ENCODE assay signal across 9 cellular contexts in the genomic region with DNA sequence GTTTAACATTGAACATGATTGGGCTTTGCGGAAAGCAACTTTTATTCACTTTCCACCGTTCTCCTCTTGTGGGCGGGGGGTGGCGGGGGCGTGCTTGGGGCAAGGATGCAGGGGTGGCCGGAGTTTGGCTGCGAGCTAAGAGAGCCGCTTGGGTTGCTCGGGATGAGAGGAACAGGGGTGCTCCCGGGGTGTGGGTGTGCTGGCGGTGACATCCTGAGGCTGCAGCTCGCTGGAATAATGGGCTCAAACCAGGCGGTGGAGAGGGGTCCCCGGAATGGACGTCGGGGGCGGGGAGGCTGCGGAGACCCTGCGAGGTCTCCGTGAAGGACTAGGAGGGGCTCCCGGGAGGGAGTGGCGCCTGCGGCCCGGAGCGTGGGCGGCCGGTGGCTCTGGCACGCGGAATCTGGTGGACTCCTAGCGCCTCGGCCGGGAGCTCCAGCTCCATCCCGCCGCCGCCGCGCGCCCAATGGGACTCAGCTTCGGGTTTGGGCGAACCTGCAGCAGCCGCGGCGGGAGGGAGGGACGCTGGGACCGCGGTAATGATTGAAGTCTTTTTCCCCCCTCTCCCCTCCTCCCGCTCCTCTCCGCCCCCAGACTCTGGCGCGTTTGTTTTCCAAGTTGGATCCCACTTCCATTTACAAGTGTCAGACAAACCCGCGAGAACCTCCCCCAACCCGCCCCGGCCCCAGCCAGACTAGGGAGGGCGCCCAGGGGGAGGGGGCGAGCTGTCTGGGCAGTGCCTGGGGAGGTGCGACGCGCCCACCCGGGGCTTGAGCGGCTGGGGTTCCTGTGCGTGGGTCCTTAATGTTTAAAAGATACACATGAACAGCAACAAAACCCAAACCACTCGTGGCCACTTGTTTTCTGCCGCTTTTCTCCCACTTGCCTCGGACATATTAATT. TPM values are rescaled to one million over a fixed set of nuclear protein-coding genes. Genes with fewer than 3 reads are reported as not detected.
DNase-seq lines count a peak whose midpoint lies in the region; ATAC-seq and TF ChIP-seq lines count a peak whose summit lies in the region.
"Had no signal": no experiment of that assay in that cellular context is flagged by ENCODE, and none has a peak within 500 bp of the region (broad histone marks: within the 10 kb centered on the region; RNA-seq: fewer than 3 reads in every experiment).

No MANE protein-coding gene starts in this region.

- CTCF ChIA-PET in Calu3 (lab: Charles Lee): interaction anchor here (0.7 kb wide), 2 partner anchors 18 to 1006 kb away, joined by 3 to 6 read pairs; no protein-coding TSS in a partner anchor
- CTCF ChIA-PET in activated CD4-positive, alpha-beta T cell treated with anti-CD3 and anti-CD28 coated beads, Interleukin-2, amount 10 ng/mL, durations not matched to agents 7 days and 5 days (lab: Charles Lee): interaction anchor here (0.6 kb wide), 1 partner anchor 72 kb away, joined by 4 read pairs; no protein-coding TSS in a partner anchor

- H3K4me2 ChIP-seq in parathyroid adenoma (ENCODE audit: low read length): peak overlapping the region; percentile 26

- H3K4me1 Mint-ChIP-seq in Calu3 (ENCODE audit: low read depth, unreplicated experiment) (no peaks in the 10 kb centered on the region), glutamatergic neuron (ENCODE audit: low read depth, unreplicated experiment) (peaks cover 33% of the 10 kb centered on the region)
- H3K4me1 Mint-ChIP-seq in activated CD4-positive, alpha-beta T cell treated with anti-CD3 and anti-CD28 coated beads, Interleukin-2, amount 10 ng/mL, durations not matched to agents 7 days and 5 days: no peaks in the 10 kb centered on the region
- H3K4me1 Mint-ChIP-seq: activated naive CD4-positive, alpha-beta T cell treated with anti-CD3 and anti-CD28 coated beads, Interleukin-2, amount 50 U/mL, for 24 hours had no signal

- H3K4me3 Mint-ChIP-seq in Calu3 (ENCODE audit: low read depth, unreplicated experiment) (peak overlapping the region; percentile 79), glutamatergic neuron (ENCODE audit: unreplicated experiment) (peak overlapping the region; percentile 96)
- no peak overlapping the region for H3K4me3 Mint-ChIP-seq in activated CD4-positive, alpha-beta T cell treated with anti-CD3 and anti-CD28 coated beads, Interleukin-2, amount 10 ng/mL, durations not matched to agents 7 days and 5 days
- H3K4me3 Mint-ChIP-seq: activated naive CD4-positive, alpha-beta T cell treated with anti-CD3 and anti-CD28 coated beads, Interleukin-2, amount 50 U/mL, for 24 hours had no signal

- H2AFZ ChIP-seq in parathyroid adenoma: no peak overlapping the region

- H3K27ac Mint-ChIP-seq in Calu3 (ENCODE audit: unreplicated experiment) (no peak overlapping the region), glutamatergic neuron (ENCODE audit: unreplicated experiment) (peak overlapping the region; percentile 75)
- no peak overlapping the region for H3K27ac Mint-ChIP-seq in activated CD4-positive, alpha-beta T cell treated with anti-CD3 and anti-CD28 coated beads, Interleukin-2, amount 10 ng/mL, durations not matched to agents 7 days and 5 days
- H3K27ac Mint-ChIP-seq: activated naive CD4-positive, alpha-beta T cell treated with anti-CD3 and anti-CD28 coated beads, Interleukin-2, amount 50 U/mL, for 24 hours had no signal

- intact Hi-C loops in Calu3 (cut with micrococcal nuclease; ENCODE audit: unreplicated experiment): no loop called here

- BruUV-seq in Calu3 (replicated peaks; lab: Mats Ljungman, UMichigan): no TSS peak

- no peaks in the 10 kb centered on the region for H3K9me3 Mint-ChIP-seq in Calu3 (ENCODE audit: low read depth, unreplicated experiment)
- H3K9me3 Mint-ChIP-seq in glutamatergic neuron (ENCODE audit: unreplicated experiment): peaks cover 13% of the 10 kb centered on the region
- no peaks in the 10 kb centered on the region for H3K9me3 Mint-ChIP-seq in activated CD4-positive, alpha-beta T cell treated with anti-CD3 and anti-CD28 coated beads, Interleukin-2, amount 10 ng/mL, durations not matched to agents 7 days and 5 days
- H3K9me3 Mint-ChIP-seq: activated naive CD4-positive, alpha-beta T cell treated with anti-CD3 and anti-CD28 coated beads, Interleukin-2, amount 50 U/mL, for 24 hours had no signal

- peak; percentile 33 for DNase-seq in Calu3
- peak; percentile 97 for DNase-seq in NCI-H69 (lab: John Stamatoyannopoulos, UW)
- peak; percentile 64 for DNase-seq in glutamatergic neuron
- DNase-seq in activated CD4-positive, alpha-beta T cell treated with anti-CD3 and anti-CD28 coated beads, Interleukin-2, amount 50 U/mL, for 1 hour: no peak
- no peak for DNase-seq in activated CD4-positive, alpha-beta T cell treated with anti-CD3 and anti-CD28 coated beads, Interleukin-2, amount 10 ng/mL, durations not matched to agents 7 days and 5 days
- no peak for DNase-seq in central memory CD4-positive, alpha-beta T cell

- no peaks in the 10 kb centered on the region for H3K27me3 ChIP-seq in parathyroid adenoma (ENCODE audit: control insufficient read depth, insufficient read depth, low read length)

- H3K36me3 Mint-ChIP-seq in Calu3 (ENCODE audit: insufficient read depth, unreplicated experiment): peaks cover 24% of the 10 kb centered on the region
- H3K36me3 Mint-ChIP-seq in glutamatergic neuron (ENCODE audit: unreplicated experiment): no peaks in the 10 kb centered on the region
- H3K36me3 Mint-ChIP-seq in activated CD4-positive, alpha-beta T cell treated with anti-CD3 and anti-CD28 coated beads, Interleukin-2, amount 10 ng/mL, durations not matched to agents 7 days and 5 days (ENCODE audit: low read depth): no peaks in the 10 kb centered on the region
- H3K36me3 Mint-ChIP-seq: activated naive CD4-positive, alpha-beta T cell treated with anti-CD3 and anti-CD28 coated beads, Interleukin-2, amount 50 U/mL, for 24 hours had no signal

- H3K9me3 ChIP-seq in parathyroid adenoma (ENCODE audit: control insufficient read depth, low read length): no peaks in the 10 kb centered on the region

- no peak for ATAC-seq in HG03520 (IDR thresholded peaks at IDR 0.05; ENCODE audit: unreplicated experiment)

- H3K27ac ChIP-seq in parathyroid adenoma: no peak overlapping the region

- no peaks in the 10 kb centered on the region for H3K79me2 ChIP-seq in parathyroid adenoma

- peaks cover 32% of the 10 kb centered on the region for H3K27me3 Mint-ChIP-seq in Calu3 (ENCODE audit: unreplicated experiment)
- H3K27me3 Mint-ChIP-seq in glutamatergic neuron (ENCODE audit: unreplicated experiment): peaks cover 17% of the 10 kb centered on the region
- H3K27me3 Mint-ChIP-seq in activated CD4-positive, alpha-beta T cell treated with anti-CD3 and anti-CD28 coated beads, Interleukin-2, amount 10 ng/mL, durations not matched to agents 7 days and 5 days: peaks cover 57% of the 10 kb centered on the region

- TF ChIP-seq CTCF in Calu3 (IDR thresholded peaks at IDR 0.05; ENCODE audit: unreplicated experiment) (no peak), glutamatergic neuron (IDR thresholded peaks at IDR 0.05; ENCODE audit: partially characterized antibody, unreplicated experiment) (no peak), parathyroid adenoma (IDR thresholded peaks at IDR 0.05) (no peak)

- H3K4me1 ChIP-seq in parathyroid adenoma: no peaks in the 10 kb centered on the region

- H3K9ac ChIP-seq in parathyroid adenoma: no peak overlapping the region

- H3K4me3 ChIP-seq in parathyroid adenoma (ENCODE audit: low read depth, low read length): no peak overlapping the region

- no peaks in the 10 kb centered on the region for H3K36me3 ChIP-seq in parathyroid adenoma (ENCODE audit: control insufficient read depth, insufficient read depth, low read length)

- POLR2A ChIA-PET in activated CD4-positive, alpha-beta T cell treated with anti-CD3 and anti-CD28 coated beads, Interleukin-2, amount 10 ng/mL, durations not matched to agents 7 days and 5 days (lab: Charles Lee): no interaction called here

RNA-seq across cellular contexts. Expression of a gene that starts 2.0 kb away (rescaled TPM):
- total RNA-seq in Calu3 (2022) (0.22 and 0.68 TPM in 2 replicates), glutamatergic neuron (ENCODE audit: unreplicated experiment) (80.6 TPM)
- not detected for total RNA-seq in activated CD4-positive, alpha-beta T cell treated with anti-CD3 and anti-CD28 coated beads, Interleukin-2, amount 10 ng/mL, durations not matched to agents 7 days and 5 days

Comparison
In these comparisons a context has a peak if more than half of its experiments do, and no peak if none do; other contexts are left out.
1. DNase-seq: peak in Calu3 (single experiment), NCI-H69 (single experiment) and glutamatergic neuron (single experiment); none in activated CD4-positive, alpha-beta T cell treated with anti-CD3 and anti-CD28 coated beads, Interleukin-2, amount 50 U/mL, for 1 hour (single experiment), activated CD4-positive, alpha-beta T cell treated with anti-CD3 and anti-CD28 coated beads, Interleukin-2, amount 10 ng/mL, durations not matched to agents 7 days and 5 days (single experiment) and central memory CD4-positive, alpha-beta T cell (single experiment).
2. RNA of a gene that starts 2.0 kb away (total RNA-seq): 80.6 TPM in glutamatergic neuron (single experiment); 0.22 to 0.68 TPM in Calu3 and not detected in activated CD4-positive, alpha-beta T cell treated with anti-CD3 and anti-CD28 coated beads, Interleukin-2, amount 10 ng/mL, durations not matched to agents 7 days and 5 days; every median in the first group is over 10 times any median in the second.